ENCODE assay signal across 9 cellular contexts in the genomic region with DNA sequence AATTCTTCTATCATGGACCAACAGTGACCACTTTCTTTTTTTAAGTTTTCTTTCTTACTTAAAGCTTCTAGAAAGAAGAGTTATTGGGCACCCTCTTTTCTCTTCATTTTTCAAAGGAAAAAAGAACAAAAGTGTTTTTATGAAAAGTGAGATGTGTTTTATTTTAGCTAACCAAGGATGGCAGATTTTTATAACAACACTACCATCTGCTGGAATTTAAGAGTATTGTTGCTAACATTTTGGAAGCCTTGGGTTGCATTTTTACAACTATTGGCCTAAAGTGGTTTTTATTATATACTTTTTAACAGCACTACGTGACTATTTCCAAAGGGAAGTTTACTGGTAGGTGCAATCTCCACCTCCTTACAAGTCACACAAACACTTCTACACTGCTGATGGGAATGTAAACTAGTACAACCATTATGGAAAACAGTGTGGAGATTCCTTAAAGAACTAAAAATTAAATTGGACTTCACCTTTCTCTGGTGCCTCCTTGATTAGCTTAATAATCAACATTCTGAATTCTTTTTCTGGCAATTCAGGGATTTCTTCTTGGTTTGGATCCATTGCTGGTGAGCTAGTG.
DNase-seq lines count a peak whose midpoint lies in the region; ATAC-seq and TF ChIP-seq lines count a peak whose summit lies in the region.
"Had no signal": no experiment of that assay in that cellular context is flagged by ENCODE, and none has a peak within 500 bp of the region (broad histone marks: within the 10 kb centered on the region; RNA-seq: fewer than 3 reads in every experiment).

No MANE protein-coding gene starts in this region.

- no peaks in the 10 kb centered on the region for H3K36me3 Mint-ChIP-seq in CD4-positive, alpha-beta memory T cell

- H3K9me3 Mint-ChIP-seq in CD4-positive, alpha-beta memory T cell, result peaks cover 0 to 4% (median 0%) of the 10 kb centered on the region in 8 donors

- BruUV-seq in Panc1 (replicated peaks; lab: Mats Ljungman, UMichigan), result no TSS peak

- H3K27me3 ChIP-seq in Panc1 (ENCODE audit: control insufficient read depth, insufficient read depth, low read length), result no peaks in the 10 kb centered on the region
- no peaks in the 10 kb centered on the region for H3K27me3 ChIP-seq in foreskin keratinocyte
- H3K27me3 ChIP-seq in CD4-positive, alpha-beta memory T cell (ENCODE audit: insufficient read depth, low read length), result no peaks in the 10 kb centered on the region
- H3K27me3 ChIP-seq in suprapubic skin, result no peaks in the 10 kb centered on the region

- no peak for TF ChIP-seq CTCF in GM20000 (IDR thresholded peaks at IDR 0.05; ENCODE audit: extremely low read depth, missing control alignments)
- peak; percentile 26; the same call in 1 of the 2 replicates for TF ChIP-seq CTCF in Panc1 (IDR thresholded peaks at IDR 0.05)
- TF ChIP-seq CTCF in foreskin keratinocyte (conservative IDR thresholded peaks at IDR 0.05), result peak; percentile 37
- no peak for TF ChIP-seq CTCF in suprapubic skin (IDR thresholded peaks at IDR 0.05)

- no peaks in the 10 kb centered on the region for H3K4me1 Mint-ChIP-seq in CD4-positive, alpha-beta memory T cell

- H3K4me3 ChIP-seq in Panc1 (ENCODE audit: low read depth in 2 of 2, low read length in 2 of 2) (no peak overlapping the region), suprapubic skin (no peak overlapping the region)
- no peak overlapping the region for H3K4me3 ChIP-seq in CD4-positive, alpha-beta memory T cell (ENCODE audit: low read length in 2 of 2)

- no peak for TF ChIP-seq EP300 in suprapubic skin (IDR thresholded peaks at IDR 0.05)

- H3K4me3 Mint-ChIP-seq in CD4-positive, alpha-beta memory T cell, result no peak overlapping the region

- intact Hi-C loops in Panc1 (cut with micrococcal nuclease; ENCODE audit: unreplicated experiment), result no loop called here
- intact Hi-C loops in CD4-positive, alpha-beta memory T cell (cut with micrococcal nuclease), result no loop called here

- H3K4me1 ChIP-seq in Panc1 (ENCODE audit: control insufficient read depth, insufficient read depth, low read length), result no peaks in the 10 kb centered on the region
- no peaks in the 10 kb centered on the region for H3K4me1 ChIP-seq in foreskin keratinocyte
- H3K4me1 ChIP-seq in CD4-positive, alpha-beta memory T cell (ENCODE audit: insufficient read depth, low read length), result no peaks in the 10 kb centered on the region
- no peaks in the 10 kb centered on the region for H3K4me1 ChIP-seq in suprapubic skin

- H3K27me3 Mint-ChIP-seq in CD4-positive, alpha-beta memory T cell, result no peaks in the 10 kb centered on the region

- POLR2A ChIA-PET in Panc1 (lab: Charles Lee), result no interaction called here
- POLR2A ChIA-PET in CD4-positive, alpha-beta memory T cell (lab: Charles Lee; ENCODE audit: partially characterized antibody), result no interaction called here

- TF ChIP-seq POLR2A in suprapubic skin (IDR thresholded peaks at IDR 0.05), result no peak

- ATAC-seq in Panc1, result no peak
- no peak for ATAC-seq in foreskin keratinocyte
- no peak for ATAC-seq in GM21786 (IDR thresholded peaks at IDR 0.05; ENCODE audit: unreplicated experiment)

- in situ Hi-C loops in Panc1 (cut with HindIII; ENCODE audit: low pct_unique_long_range_greater_than_20kb, low sequenced_read_pairs), result no loop called here

- H3K27ac Mint-ChIP-seq in CD4-positive, alpha-beta memory T cell, result no peak overlapping the region

- no peaks in the 10 kb centered on the region for H3K9me3 ChIP-seq in Panc1 (ENCODE audit: control insufficient read depth, insufficient read depth, low read depth, low read length)
- H3K9me3 ChIP-seq in CD4-positive, alpha-beta memory T cell (ENCODE audit: control insufficient read depth in 1 of 2, low read length in 2 of 2), result no peaks in the 10 kb centered on the region
- H3K9me3 ChIP-seq in suprapubic skin, result no peaks in the 10 kb centered on the region

- DNase-seq in AG08395 (ENCODE audit: low spot score) (peak; percentile 26), GM20000 (ENCODE audit: low spot score) (peak; percentile 10), Panc1 (ENCODE audit: low read depth, low spot score) (no peak), foreskin keratinocyte (no peak), NCI-H2029 (lab: John Stamatoyannopoulos, UW) (no peak), suprapubic skin (ENCODE audit: low spot score in 2 of 2) (no peak)
- DNase-seq in CD4-positive, alpha-beta memory T cell, result no peak
- DNase-seq: stimulated activated CD4-positive, alpha-beta T cell treated with anti-CD3 and anti-CD28 coated beads, Interleukin-15, amount 100 ng/mL, for 24 hours had no signal

- H3K27ac ChIP-seq in Panc1 (ENCODE audit: low read length) (no peak overlapping the region), foreskin keratinocyte (no peak overlapping the region), suprapubic skin (no peak overlapping the region)
- no peak overlapping the region for H3K27ac ChIP-seq in CD4-positive, alpha-beta memory T cell (ENCODE audit: low read depth, low read length)

- H3K36me3 ChIP-seq in Panc1 (ENCODE audit: control insufficient read depth, insufficient read depth, low read length) (no peaks in the 10 kb centered on the region), suprapubic skin (no peaks in the 10 kb centered on the region)
- H3K36me3 ChIP-seq in CD4-positive, alpha-beta memory T cell (ENCODE audit: insufficient read depth, low read length), result no peaks in the 10 kb centered on the region

- CTCF ChIA-PET in Panc1 (lab: Charles Lee), result no interaction called here
- CTCF ChIA-PET in CD4-positive, alpha-beta memory T cell (lab: Charles Lee; ENCODE audit: partially characterized antibody), result interaction anchor here (0.9 kb wide), 1 partner anchor 12 kb away, joined by 3 read pairs; no protein-coding TSS in a partner anchor

- 88% methylated on average over 1 of the region's 1 CpG for WGBS in suprapubic skin

Comparison
In these comparisons a context has a peak if more than half of its experiments do, and no peak if none do; other contexts are left out.
1. DNase-seq: peak in AG08395 (single experiment) and GM20000 (single experiment); none in Panc1 (single experiment), foreskin keratinocyte (0 of 2), NCI-H2029 (single experiment), CD4-positive, alpha-beta memory T cell (0 of 5) and suprapubic skin (0 of 2).
2. CTCF ChIP-seq: peak in Panc1 (single experiment) and foreskin keratinocyte (single experiment); none in GM20000 (single experiment) and suprapubic skin (0 of 2).